8 cellular contexts compared by ENCODE assay signal in genomic region chr7:36303202-36304098, GRCh38.
DNase-seq lines count a peak whose midpoint lies in the region; ATAC-seq and TF ChIP-seq lines count a peak whose summit lies in the region.

No MANE protein-coding gene starts in this region.

- DNase-seq in AG08396 (ENCODE audit: low spot score), result peak; percentile 87
- peak; percentile 92 for DNase-seq in LNCaP clone FGC (ENCODE audit: low read depth)
- DNase-seq in left cardiac atrium, result peak; percentile 90
- DNase-seq in gastrocnemius medialis, result peak; percentile 77 to 91
- no peak for DNase-seq in OCI-M1 (lab: John Stamatoyannopoulos, UW)

- intact Hi-C loops in left cardiac atrium (cut with DNase I) (no loop called here), gastrocnemius medialis (cut with DNase I; ENCODE audit: low total_unique reads) (loop anchor here (10.0 kb wide), 2 partner anchors 399 to 609 kb away; partner anchors contain the start of gene HERPUD2)

- H3K9me3 ChIP-seq in gastrocnemius medialis, result no peaks in the 10 kb centered on the region

- in situ Hi-C loops in gastrocnemius medialis (cut with MboI; ENCODE audit: low sequenced_read_pairs in 4 of 4), result no loop called here

- no peaks in the 10 kb centered on the region for H3K27me3 ChIP-seq in gastrocnemius medialis

- ATAC-seq in left cardiac atrium (peak; percentile 86 to 87), gastrocnemius medialis (peak; percentile 83 to 86), HG02588 (IDR thresholded peaks at IDR 0.05; ENCODE audit: unreplicated experiment) (no peak), HG02840 (IDR thresholded peaks at IDR 0.05; ENCODE audit: low FRiP score, unreplicated experiment) (no peak)

- peaks cover 48 to 50% of the 10 kb centered on the region in 2 donors for H3K4me1 ChIP-seq in gastrocnemius medialis

- peak; percentile 24 to 51 for TF ChIP-seq POLR2A in gastrocnemius medialis (IDR thresholded peaks at IDR 0.05)

- H3K27ac ChIP-seq in VCaP (peak overlapping the region; percentile 58), gastrocnemius medialis (peak overlapping the region; percentile 80 to 91 (median 87))

- H3K36me3 ChIP-seq in gastrocnemius medialis, result peaks cover 0 to 11% of the 10 kb centered on the region in 2 donors

- no peak overlapping the region for H3K4me3 ChIP-seq in LNCaP clone FGC (ENCODE audit: low read depth, low read length)
- no peak overlapping the region for H3K4me3 ChIP-seq in gastrocnemius medialis

- TF ChIP-seq CTCF in LNCaP clone FGC (IDR thresholded peaks at IDR 0.05; ENCODE audit: control insufficient read depth, extremely low read depth, insufficient read depth) (no peak), VCaP (conservative IDR thresholded peaks at IDR 0.05) (no peak), gastrocnemius medialis (IDR thresholded peaks at IDR 0.05 in 4 of 5, conservative IDR thresholded peaks at IDR 0.05 in 1 of 5) (peak in 1 of 5 experiments; percentile 5)

Comparison
In these comparisons a context has a peak if more than half of its experiments do, and no peak if none do; other contexts are left out.
1. ATAC-seq: peak in left cardiac atrium (2 of 2) and gastrocnemius medialis (2 of 2); none in HG02588 (single experiment) and HG02840 (single experiment).